ENCODE assay signal across 30 cellular contexts in the genomic region with DNA sequence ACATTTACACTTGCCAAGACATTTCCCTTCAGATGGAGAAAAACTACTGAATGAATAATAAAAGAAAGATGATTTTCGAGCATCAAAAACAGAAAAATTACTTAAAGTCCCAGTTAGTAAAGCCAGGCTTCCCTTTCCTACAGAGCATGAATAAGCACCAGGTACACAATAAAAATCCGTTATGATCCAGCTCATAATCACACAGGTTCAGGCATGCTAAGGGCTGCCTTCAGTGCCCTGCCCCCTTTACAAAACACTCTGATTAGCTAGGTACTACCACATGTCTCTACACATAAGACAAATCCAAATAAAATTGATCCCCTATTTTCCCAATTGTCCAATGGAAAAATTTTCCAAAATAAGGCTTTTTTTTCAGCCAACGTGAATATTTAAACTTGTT.
"Had no signal": no experiment of that assay in that cellular context is flagged by ENCODE, and none has a peak within 500 bp of the region (broad histone marks: within the 10 kb centered on the region; RNA-seq: fewer than 3 reads in every experiment).

No MANE protein-coding gene starts in this region.

- H3K27ac Mint-ChIP-seq: naive thymus-derived CD4-positive, alpha-beta T cell; natural killer cell treated with Interleukin-12 subunit alpha and Interleukin-12 subunit beta and Interleukin-15 and Interleukin-18, amount 100 ng/mL, for 72 hours; stimulated activated naive B cell treated with anti-CD40 and anti-IgM and Interleukin-4, amounts not matched to agents 10 μg/mL and 1 μg/mL and 100 μg/mL, for 72 hours had no signal

- H3K36me3 ChIP-seq: left lung, lower lobe of right lung, pancreas, prostate gland, stomach, thyroid gland, upper lobe of right lung had no signal

- H3K27me3 Mint-ChIP-seq: naive thymus-derived CD4-positive, alpha-beta T cell; natural killer cell treated with Interleukin-12 subunit alpha and Interleukin-12 subunit beta and Interleukin-15 and Interleukin-18, amount 100 ng/mL, for 72 hours; stimulated activated naive B cell treated with anti-CD40 and anti-IgM and Interleukin-4, amounts not matched to agents 10 μg/mL and 1 μg/mL and 100 μg/mL, for 72 hours had no signal

- FAIRE-seq: kidney, pancreas, urothelium cell line had no signal

- DNase-seq: kidney; left colon; left lung; lower lobe of right lung; midbrain; mucosa of descending colon; naive thymus-derived CD4-positive, alpha-beta T cell; nucleus accumbens; pancreas; posterior cingulate gyrus; retina; right cardiac atrium; stimulated activated CD4-positive, alpha-beta T cell treated with anti-CD3 and anti-CD28 coated beads, Interleukin-12 subunit alpha, Interleukin-12 subunit beta, amount 100 ng/mL, for 4 hours; stimulated activated CD4-positive, alpha-beta T cell treated with anti-CD3 and anti-CD28 coated beads, Interleukin-15, amount 100 ng/mL, for 24 hours; stimulated activated CD4-positive, alpha-beta T cell treated with anti-CD3 and anti-CD28 coated beads, Interleukin-2, amount 100 ng/mL, for 24 hours; stimulated activated CD4-positive, alpha-beta T cell treated with anti-CD3 and anti-CD28 coated beads, Interleukin-4, amount 100 ng/mL, for 1 hour; stimulated activated naive B cell treated with anti-CD40 and anti-IgM and Interleukin-4, amounts not matched to agents 10 μg/mL and 1 μg/mL and 100 μg/mL, for 72 hours; stimulated activated naive CD8-positive, alpha-beta T cell treated with anti-CD3 and anti-CD28 coated beads, Interleukin-15, Interleukin-2, amounts not matched to agents 100 U/mL and 50 U/mL, for 24 hours; stomach; testis; thyroid gland; trophoblast cell; upper lobe of right lung had no signal

- H3K4me2 ChIP-seq: hepatocyte had no signal

- H3K9me3 ChIP-seq: left lung, lower lobe of right lung, mucosa of descending colon, pancreas, prostate gland, stomach, testis, thyroid gland, upper lobe of right lung had no signal

- H3K27ac ChIP-seq: hepatocyte, left lung, lower lobe of right lung, pancreas, prostate gland, skin epidermis, stomach, testis, thyroid gland, upper lobe of right lung had no signal

- H3K36me3 Mint-ChIP-seq: naive thymus-derived CD4-positive, alpha-beta T cell; stimulated activated naive B cell treated with anti-CD40 and anti-IgM and Interleukin-4, amounts not matched to agents 10 μg/mL and 1 μg/mL and 100 μg/mL, for 72 hours had no signal

- H3K9me3 Mint-ChIP-seq: neural crest cell had no signal

- H3K4me3 ChIP-seq: hepatocyte, left lung, lower lobe of right lung, mucosa of descending colon, pancreas, prostate gland, skin epidermis, stomach, testis, thyroid gland, upper lobe of right lung had no signal

- ATAC-seq: left colon; left lung; lower lobe of right lung; mucosa of descending colon; naive thymus-derived CD4-positive, alpha-beta T cell; natural killer cell treated with Interleukin-12 subunit alpha and Interleukin-12 subunit beta and Interleukin-15 and Interleukin-18, amount 100 ng/mL, for 72 hours; pancreas; right cardiac atrium; sciatic nerve; stimulated activated naive B cell treated with anti-CD40 and anti-IgM and Interleukin-4, amounts not matched to agents 10 μg/mL and 1 μg/mL and 100 μg/mL, for 72 hours; stimulated activated naive CD8-positive, alpha-beta T cell treated with anti-CD3 and anti-CD28 coated beads, Interleukin-15, Interleukin-2, amounts not matched to agents 100 U/mL and 50 U/mL, for 24 hours; upper lobe of right lung had no signal

- H3K4me1 Mint-ChIP-seq: naive thymus-derived CD4-positive, alpha-beta T cell; neural crest cell; stimulated activated naive B cell treated with anti-CD40 and anti-IgM and Interleukin-4, amounts not matched to agents 10 μg/mL and 1 μg/mL and 100 μg/mL, for 72 hours had no signal

- H3K79me2 ChIP-seq: hepatocyte had no signal

- H3K4me3 Mint-ChIP-seq: naive thymus-derived CD4-positive, alpha-beta T cell; natural killer cell treated with Interleukin-12 subunit alpha and Interleukin-12 subunit beta and Interleukin-15 and Interleukin-18, amount 100 ng/mL, for 72 hours; neural crest cell; stimulated activated naive B cell treated with anti-CD40 and anti-IgM and Interleukin-4, amounts not matched to agents 10 μg/mL and 1 μg/mL and 100 μg/mL, for 72 hours had no signal

- H2AFZ ChIP-seq: hepatocyte had no signal

- H3K4me1 ChIP-seq: left lung, lower lobe of right lung, pancreas, prostate gland, stomach, testis, thyroid gland, upper lobe of right lung had no signal

- H3K27me3 ChIP-seq: hepatocyte, left lung, pancreas, stomach, testis, thyroid gland, upper lobe of right lung had no signal
